22 cellular contexts compared by ENCODE assay signal in genomic region chr6:27986928-27987725, GRCh38. TPM values are rescaled to one million over a fixed set of nuclear protein-coding genes. Genes with fewer than 3 reads are reported as not detected.
A peak's percentile ranks its signal among the peaks of the same experiment; 100 is the strongest.
DNase-seq lines count a peak whose midpoint lies in the region; ATAC-seq and TF ChIP-seq lines count a peak whose summit lies in the region.
"Had no signal": no experiment of that assay in that cellular context is flagged by ENCODE, and none has a peak within 500 bp of the region (broad histone marks: within the 10 kb centered on the region; RNA-seq: fewer than 3 reads in every experiment).

No MANE protein-coding gene starts in this region.

- no peak for TF ChIP-seq POLR2A in body of pancreas (IDR thresholded peaks at IDR 0.05)

- H3K27ac ChIP-seq in body of pancreas: no peak overlapping the region
- H3K27ac ChIP-seq: A549, cardiac muscle cell, prostate gland, upper lobe of left lung had no signal

- no peaks in the 10 kb centered on the region for H3K36me3 Mint-ChIP-seq in natural killer cell treated with Interleukin-12 subunit alpha and Interleukin-12 subunit beta and Interleukin-15 and Interleukin-18, amount 100 ng/mL, for 72 hours
- H3K36me3 Mint-ChIP-seq: activated naive CD8-positive, alpha-beta T cell treated with anti-CD3 and anti-CD28 coated beads, Interleukin-2, amount 10 ng/mL, durations not matched to agents 7 days and 5 days; WTC11 had no signal

- TF ChIP-seq CTCF in AG10803 (conservative IDR thresholded peaks at IDR 0.05; ENCODE audit: low read length): no peak
- no peak for TF ChIP-seq CTCF in body of pancreas (IDR thresholded peaks at IDR 0.05)

- no peak overlapping the region for H3K4me3 ChIP-seq in AG10803 (ENCODE audit: low read length)
- H3K4me3 ChIP-seq in body of pancreas: no peak overlapping the region
- H3K4me3 ChIP-seq: A549, cardiac muscle cell, prostate gland, upper lobe of left lung had no signal

- no peak overlapping the region for H3K27ac Mint-ChIP-seq in natural killer cell treated with Interleukin-12 subunit alpha and Interleukin-12 subunit beta and Interleukin-15 and Interleukin-18, amount 100 ng/mL, for 72 hours
- H3K27ac Mint-ChIP-seq: activated naive CD8-positive, alpha-beta T cell treated with anti-CD3 and anti-CD28 coated beads, Interleukin-2, amount 10 ng/mL, durations not matched to agents 7 days and 5 days; activated T-helper 2 cell treated with anti-CD3 and anti-CD28 coated beads, Interferon-gamma antibody, Interleukin-2, Interleukin-4, amounts not matched to agents 10 μg/mL and 5 μg/mL and 100 μg/mL, durations not matched to agents 14 hours and 24 hours and 36 hours; dendritic cell treated with granulocyte-macrophage colony-stimulating factor and Interleukin-4, amounts not matched to agents 40 ng/mL and 50 ng/mL, for 4 days; WTC11 had no signal

- DNase-seq in AG10803 (ENCODE audit: low read depth) (peak; percentile 2), HS-5 (ENCODE audit: low read depth) (peak; percentile 64), astrocyte of the hippocampus (ENCODE audit: low read depth, low spot score) (peak; percentile 28), glomerular visceral epithelial cell (ENCODE audit: extremely low spot score) (peak; percentile 34), Kasumi-1 (lab: John Stamatoyannopoulos, UW) (no peak), body of pancreas (no peak)
- no peak for DNase-seq in natural killer cell treated with Interleukin-12 subunit alpha and Interleukin-12 subunit beta and Interleukin-15 and Interleukin-18, amount 100 ng/mL, for 72 hours (ENCODE audit: low spot score)
- no peak for DNase-seq in stimulated activated CD4-positive, alpha-beta T cell treated with anti-CD3 and anti-CD28 coated beads, Interleukin-4, amount 100 ng/mL, for 1 hour
- DNase-seq: activated naive CD8-positive, alpha-beta T cell treated with anti-CD3 and anti-CD28 coated beads, Interleukin-2, amount 10 ng/mL, durations not matched to agents 7 days and 5 days; C1 segment of cervical spinal cord; MM.1S; NCI-H1436 treated with DMSO at 0.1 percent for 48 hours; NCI-H524 treated with DMSO at 0.1 percent for 48 hours; T-helper 9 cell; upper lobe of left lung had no signal

- H3K27me3 ChIP-seq in body of pancreas: no peaks in the 10 kb centered on the region
- H3K27me3 ChIP-seq: upper lobe of left lung had no signal

- H3K27me3 Mint-ChIP-seq in natural killer cell treated with Interleukin-12 subunit alpha and Interleukin-12 subunit beta and Interleukin-15 and Interleukin-18, amount 100 ng/mL, for 72 hours: peaks cover 33 to 64% of the 10 kb centered on the region in 2 donors

- no peak for ATAC-seq in body of pancreas
- no peak for ATAC-seq in natural killer cell treated with Interleukin-12 subunit alpha and Interleukin-12 subunit beta and Interleukin-15 and Interleukin-18, amount 100 ng/mL, for 72 hours
- ATAC-seq: A549, WTC11 had no signal

- WGBS in body of pancreas, 2 donors: 28 to 40% methylated on average over 2 of the region's 2 CpGs

- H3K36me3 ChIP-seq in body of pancreas (replicated peaks in 1 of 2; ENCODE audit: insufficient read depth in 1 of 2, low read depth in 2 of 2): no peaks in the 10 kb centered on the region
- H3K36me3 ChIP-seq: cardiac muscle cell, prostate gland, upper lobe of left lung had no signal

- H3K4me1 Mint-ChIP-seq in natural killer cell treated with Interleukin-12 subunit alpha and Interleukin-12 subunit beta and Interleukin-15 and Interleukin-18, amount 100 ng/mL, for 72 hours (ENCODE audit: low read depth in 2 of 2): no peaks in the 10 kb centered on the region
- H3K4me1 Mint-ChIP-seq: activated naive CD8-positive, alpha-beta T cell treated with anti-CD3 and anti-CD28 coated beads, Interleukin-2, amount 10 ng/mL, durations not matched to agents 7 days and 5 days; neural crest cell; WTC11 had no signal

- no peaks in the 10 kb centered on the region for H3K9me3 Mint-ChIP-seq in natural killer cell treated with Interleukin-12 subunit alpha and Interleukin-12 subunit beta and Interleukin-15 and Interleukin-18, amount 100 ng/mL, for 72 hours
- H3K9me3 Mint-ChIP-seq: activated naive CD8-positive, alpha-beta T cell treated with anti-CD3 and anti-CD28 coated beads, Interleukin-2, amount 10 ng/mL, durations not matched to agents 7 days and 5 days; activated T-helper 2 cell treated with anti-CD3 and anti-CD28 coated beads, Interferon-gamma antibody, Interleukin-2, Interleukin-4, amounts not matched to agents 10 μg/mL and 5 μg/mL and 100 μg/mL, durations not matched to agents 14 hours and 24 hours and 36 hours; dendritic cell treated with granulocyte-macrophage colony-stimulating factor and Interleukin-4, amounts not matched to agents 40 ng/mL and 50 ng/mL, for 4 days; neural crest cell; WTC11 had no signal

- no peaks in the 10 kb centered on the region for H3K9me3 ChIP-seq in body of pancreas
- H3K9me3 ChIP-seq: A549, prostate gland, upper lobe of left lung had no signal

- no peak overlapping the region for H3K4me3 Mint-ChIP-seq in natural killer cell treated with Interleukin-12 subunit alpha and Interleukin-12 subunit beta and Interleukin-15 and Interleukin-18, amount 100 ng/mL, for 72 hours
- H3K4me3 Mint-ChIP-seq: activated naive CD8-positive, alpha-beta T cell treated with anti-CD3 and anti-CD28 coated beads, Interleukin-2, amount 10 ng/mL, durations not matched to agents 7 days and 5 days; dendritic cell treated with granulocyte-macrophage colony-stimulating factor and Interleukin-4, amounts not matched to agents 40 ng/mL and 50 ng/mL, for 4 days; neural crest cell; WTC11 had no signal

- no peaks in the 10 kb centered on the region for H3K4me1 ChIP-seq in body of pancreas
- H3K4me1 ChIP-seq: A549, prostate gland, upper lobe of left lung had no signal

- intact Hi-C loops in body of pancreas (cut with DNase I): no loop called here

RNA-seq across cellular contexts. Expression of gene OR2B6, which starts 30.1 kb away (rescaled TPM):
- not detected for total RNA-seq in body of pancreas
- total RNA-seq in natural killer cell treated with Interleukin-12 subunit alpha and Interleukin-12 subunit beta and Interleukin-15 and Interleukin-18, amount 100 ng/mL, for 72 hours: not detected
- total RNA-seq: activated naive CD8-positive, alpha-beta T cell treated with anti-CD3 and anti-CD28 coated beads, Interleukin-2, amount 10 ng/mL, durations not matched to agents 7 days and 5 days; activated T-helper 2 cell treated with anti-CD3 and anti-CD28 coated beads, Interferon-gamma antibody, Interleukin-2, Interleukin-4, amounts not matched to agents 10 μg/mL and 5 μg/mL and 100 μg/mL, durations not matched to agents 14 hours and 24 hours and 36 hours; cardiac muscle cell; neural crest cell; prostate gland; upper lobe of left lung; WTC11 had no signal

Comparison
In these comparisons a context has a peak if more than half of its experiments do, and no peak if none do; other contexts are left out.
1. DNase-seq: peak in AG10803 (single experiment), HS-5 (single experiment), astrocyte of the hippocampus (single experiment) and glomerular visceral epithelial cell (single experiment); none in Kasumi-1 (0 of 2), body of pancreas (0 of 4), natural killer cell treated with Interleukin-12 subunit alpha and Interleukin-12 subunit beta and Interleukin-15 and Interleukin-18, amount 100 ng/mL, for 72 hours (single experiment) and stimulated activated CD4-positive, alpha-beta T cell treated with anti-CD3 and anti-CD28 coated beads, Interleukin-4, amount 100 ng/mL, for 1 hour (single experiment).